In the genomic region with DNA sequence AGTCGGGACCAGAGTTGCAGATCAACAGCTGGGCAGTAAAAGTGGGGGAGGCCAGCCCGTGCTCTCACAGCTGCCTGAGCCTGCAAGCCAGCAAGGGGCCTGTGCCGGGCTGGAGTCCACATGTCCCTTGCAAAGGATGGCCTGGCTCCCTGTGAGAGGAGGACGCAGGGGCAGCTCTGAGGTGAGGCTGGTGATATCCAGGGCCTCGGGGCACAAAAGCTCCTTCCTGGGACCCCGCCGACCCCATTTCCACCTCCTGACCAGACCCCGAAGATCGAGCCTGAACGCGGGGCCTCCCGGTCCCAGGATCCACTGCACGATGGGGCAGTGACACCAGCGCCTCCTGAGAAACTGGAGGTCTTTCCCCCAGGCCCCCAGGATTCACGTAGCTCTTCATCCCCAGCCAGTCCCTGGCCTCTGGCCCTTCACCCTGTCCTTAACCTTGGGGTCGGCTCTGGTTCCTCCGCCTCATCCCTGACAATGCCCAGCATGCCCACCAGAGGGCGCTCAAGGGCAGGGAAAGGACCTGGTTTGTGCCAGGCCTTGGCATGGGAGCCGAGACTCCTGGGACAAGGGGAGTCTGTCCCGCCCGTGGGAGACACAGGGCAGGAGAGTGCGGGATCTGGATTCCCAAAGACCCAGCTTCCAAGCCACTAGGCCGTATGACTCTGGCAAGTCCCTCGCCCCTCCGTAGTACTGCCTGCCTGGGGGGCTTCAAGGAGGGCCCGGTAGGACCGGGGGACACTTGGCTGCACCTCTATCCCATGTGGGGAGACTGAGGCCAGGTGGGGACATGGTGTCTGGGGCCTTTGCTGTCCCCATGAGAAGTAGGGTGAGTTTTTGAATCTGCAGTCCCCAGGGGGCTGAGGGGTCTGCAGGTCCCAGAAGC, we compare ENCODE assay signal across 8 cellular contexts. TPM values are rescaled to one million over a fixed set of nuclear protein-coding genes. Genes with fewer than 3 reads are reported as not detected.
DNase-seq lines count a peak whose midpoint lies in the region; ATAC-seq and TF ChIP-seq lines count a peak whose summit lies in the region.

No MANE protein-coding gene starts in this region.

- intact Hi-C loops in activated naive CD4-positive, alpha-beta T cell treated with anti-CD3 and anti-CD28 coated beads for 36 hours (cut with micrococcal nuclease) = loop anchor here (1.0 kb wide), 1 partner anchor 122 kb away; no protein-coding TSS in a partner anchor
- intact Hi-C loops in Right ventricle myocardium inferior (cut with DNase I) = loop anchor here (1.0 to 5.0 kb wide), 3 partner anchors 43 to 318 kb away; no protein-coding TSS in a partner anchor

- H3F3A ChIP-seq in SK-N-SH (replicated peaks; ENCODE audit: insufficient read depth) = peaks cover 11% of the 10 kb centered on the region

- H3K9me3 ChIP-seq in SK-N-SH = no peaks in the 10 kb centered on the region

- no peak overlapping the region for H3K4me3 Mint-ChIP-seq in activated naive CD4-positive, alpha-beta T cell treated with anti-CD3 and anti-CD28 coated beads for 36 hours

- H3K27me3 Mint-ChIP-seq in activated naive CD4-positive, alpha-beta T cell treated with anti-CD3 and anti-CD28 coated beads for 36 hours (ENCODE audit: low read depth) = no peaks in the 10 kb centered on the region

- no peaks in the 10 kb centered on the region for H4K20me1 ChIP-seq in SK-N-SH (ENCODE audit: insufficient read depth)

- H3K27ac Mint-ChIP-seq in activated naive CD4-positive, alpha-beta T cell treated with anti-CD3 and anti-CD28 coated beads for 36 hours = no peak overlapping the region

- POLR2A ChIA-PET in SK-N-SH (lab: Yijun Ruan, JAX) = interaction anchor here (0.6 to 1.3 kb wide), 4 partner anchors 13 to 94 kb away, joined by 3 to 4 read pairs (median 4); no protein-coding TSS in a partner anchor

- TF ChIP-seq EP300 in SK-N-SH (IDR thresholded peaks at IDR 0.05; ENCODE audit: borderline replicate concordance in 1 of 2, low read depth in 1 of 2, low read length in 1 of 2) = no peak

- no peaks in the 10 kb centered on the region for H3K9me3 Mint-ChIP-seq in activated naive CD4-positive, alpha-beta T cell treated with anti-CD3 and anti-CD28 coated beads for 36 hours

- H3K9ac ChIP-seq in SK-N-SH = peak overlapping the region; percentile 45; the same call in 1 of the 2 replicates

- no peaks in the 10 kb centered on the region for H3K27me3 ChIP-seq in SK-N-SH (ENCODE audit: insufficient read depth)

- DNase-seq in HFF-Myc (ENCODE audit: extremely low read depth, low read depth) (no peak), SK-N-SH (peak; percentile 88), Right ventricle myocardium inferior (ENCODE audit: missing footprints) (peak; percentile 93), putamen (ENCODE audit: low spot score) (peak; percentile 73)
- peak; percentile 88 for DNase-seq in activated naive CD4-positive, alpha-beta T cell treated with anti-CD3 and anti-CD28 coated beads for 36 hours

- no peaks in the 10 kb centered on the region for H3K36me3 ChIP-seq in SK-N-SH (replicated peaks in 1 of 2; ENCODE audit: control insufficient read depth in 1 of 2, insufficient read depth in 2 of 2, low read length in 1 of 2)

- H3K36me3 Mint-ChIP-seq in activated naive CD4-positive, alpha-beta T cell treated with anti-CD3 and anti-CD28 coated beads for 36 hours (ENCODE audit: low read depth) = no peaks in the 10 kb centered on the region

- H3K4me2 ChIP-seq in SK-N-SH = peak overlapping the region; percentile 58; the same call in 1 of the 2 replicates

- 26% methylated on average over 7 of the region's 27 CpGs for WGBS in SK-N-SH (ENCODE audit: low lambda C conversion rate)

- H3K4me1 Mint-ChIP-seq in activated naive CD4-positive, alpha-beta T cell treated with anti-CD3 and anti-CD28 coated beads for 36 hours (ENCODE audit: low read depth) = no peaks in the 10 kb centered on the region

- H2AFZ ChIP-seq in SK-N-SH (ENCODE audit: low read depth) = no peak overlapping the region

- no peaks in the 10 kb centered on the region for H3K9me2 ChIP-seq in SK-N-SH

- H3K4me3 ChIP-seq in HFF-Myc (replicated peaks; ENCODE audit: low read depth, low read length) (no peak overlapping the region), SK-N-SH (ENCODE audit: low read depth in 2 of 2, low read length in 1 of 2) (no peak overlapping the region)

- CTCF ChIA-PET in SK-N-SH (lab: Yijun Ruan, JAX) = interaction anchor here (0.5 to 6.5 kb wide), 67 partner anchors 9 to 547 kb away, joined by 3 to 108 read pairs (median 4); a partner anchor contains a TSS
- CTCF ChIA-PET in activated naive CD4-positive, alpha-beta T cell treated with anti-CD3 and anti-CD28 coated beads for 36 hours (lab: Charles Lee) = interaction anchor here (0.7 to 3.1 kb wide), 12 partner anchors 8 to 140 kb away, joined by 3 to 40 read pairs (median 4); no protein-coding TSS in a partner anchor

- peak overlapping the region; percentile 2; the same call in 1 of the 2 replicates for H3K27ac ChIP-seq in C4-2B
- peak overlapping the region; percentile 96 to 97; a peak in 3 of 4 replicates for H3K27ac ChIP-seq in SK-N-SH (ENCODE audit: low read depth in 2 of 2, low read length in 1 of 2)

- peaks cover 30 to 53% of the 10 kb centered on the region in 2 experiments for H3K4me1 ChIP-seq in SK-N-SH (ENCODE audit: control insufficient read depth in 1 of 2, insufficient read depth in 2 of 2, low read depth in 1 of 2, low read length in 1 of 2)

- TF ChIP-seq CTCF in C4-2B (conservative IDR thresholded peaks at IDR 0.05) = peak; percentile 95
- peak; percentile 97 for TF ChIP-seq CTCF in HFF-Myc (IDR thresholded peaks at IDR 0.05; ENCODE audit: low read depth, low read length, missing control alignments)
- peak; percentile 88 for TF ChIP-seq CTCF in SK-N-SH (IDR thresholded peaks at IDR 0.05)

- ATAC-seq in Right ventricle myocardium inferior = peak; percentile 52
- ATAC-seq in GM21576 (IDR thresholded peaks at IDR 0.05; ENCODE audit: unreplicated experiment) = no peak
- no peak for ATAC-seq in HG02623 (IDR thresholded peaks at IDR 0.05; ENCODE audit: unreplicated experiment)

- peak; percentile 95 for TF ChIP-seq RAD21 in SK-N-SH (IDR thresholded peaks at IDR 0.05; ENCODE audit: low read length)

- peaks cover 24% of the 10 kb centered on the region for H3K79me2 ChIP-seq in SK-N-SH (ENCODE audit: insufficient read depth)

TF ChIP-seq in SK-N-SH, 30 proteins besides CTCF, POLR2A, EP300 and RAD21 (continues in another document):
- TF ChIP-seq SMC3 (IDR thresholded peaks at IDR 0.05; ENCODE audit: low read depth, low read length) = peak; percentile 87
- TF ChIP-seq, protein P1, sequence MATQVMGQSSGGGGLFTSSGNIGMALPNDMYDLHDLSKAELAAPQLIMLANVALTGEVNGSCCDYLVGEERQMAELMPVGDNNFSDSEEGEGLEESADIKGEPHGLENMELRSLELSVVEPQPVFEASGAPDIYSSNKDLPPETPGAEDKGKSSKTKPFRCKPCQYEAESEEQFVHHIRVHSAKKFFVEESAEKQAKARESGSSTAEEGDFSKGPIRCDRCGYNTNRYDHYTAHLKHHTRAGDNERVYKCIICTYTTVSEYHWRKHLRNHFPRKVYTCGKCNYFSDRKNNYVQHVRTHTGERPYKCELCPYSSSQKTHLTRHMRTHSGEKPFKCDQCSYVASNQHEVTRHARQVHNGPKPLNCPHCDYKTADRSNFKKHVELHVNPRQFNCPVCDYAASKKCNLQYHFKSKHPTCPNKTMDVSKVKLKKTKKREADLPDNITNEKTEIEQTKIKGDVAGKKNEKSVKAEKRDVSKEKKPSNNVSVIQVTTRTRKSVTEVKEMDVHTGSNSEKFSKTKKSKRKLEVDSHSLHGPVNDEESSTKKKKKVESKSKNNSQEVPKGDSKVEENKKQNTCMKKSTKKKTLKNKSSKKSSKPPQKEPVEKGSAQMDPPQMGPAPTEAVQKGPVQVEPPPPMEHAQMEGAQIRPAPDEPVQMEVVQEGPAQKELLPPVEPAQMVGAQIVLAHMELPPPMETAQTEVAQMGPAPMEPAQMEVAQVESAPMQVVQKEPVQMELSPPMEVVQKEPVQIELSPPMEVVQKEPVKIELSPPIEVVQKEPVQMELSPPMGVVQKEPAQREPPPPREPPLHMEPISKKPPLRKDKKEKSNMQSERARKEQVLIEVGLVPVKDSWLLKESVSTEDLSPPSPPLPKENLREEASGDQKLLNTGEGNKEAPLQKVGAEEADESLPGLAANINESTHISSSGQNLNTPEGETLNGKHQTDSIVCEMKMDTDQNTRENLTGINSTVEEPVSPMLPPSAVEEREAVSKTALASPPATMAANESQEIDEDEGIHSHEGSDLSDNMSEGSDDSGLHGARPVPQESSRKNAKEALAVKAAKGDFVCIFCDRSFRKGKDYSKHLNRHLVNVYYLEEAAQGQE (IDR thresholded peaks at IDR 0.05; ENCODE audit: low read depth, low read length) = no peak
- no peak; the same call in 1 of the 2 replicates for TF ChIP-seq SIN3A (IDR thresholded peaks at IDR 0.05; ENCODE audit: borderline replicate concordance, low read depth, low read length)
- TF ChIP-seq, protein P2, sequence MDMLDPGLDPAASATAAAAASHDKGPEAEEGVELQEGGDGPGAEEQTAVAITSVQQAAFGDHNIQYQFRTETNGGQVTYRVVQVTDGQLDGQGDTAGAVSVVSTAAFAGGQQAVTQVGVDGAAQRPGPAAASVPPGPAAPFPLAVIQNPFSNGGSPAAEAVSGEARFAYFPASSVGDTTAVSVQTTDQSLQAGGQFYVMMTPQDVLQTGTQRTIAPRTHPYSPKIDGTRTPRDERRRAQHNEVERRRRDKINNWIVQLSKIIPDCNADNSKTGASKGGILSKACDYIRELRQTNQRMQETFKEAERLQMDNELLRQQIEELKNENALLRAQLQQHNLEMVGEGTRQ (IDR thresholded peaks at IDR 0.05; ENCODE audit: borderline replicate concordance, low read depth, low read length) = no peak
- peak; percentile 40 for TF ChIP-seq CHD2 (IDR thresholded peaks at IDR 0.05; ENCODE audit: low read length, partially characterized antibody)
- TF ChIP-seq YY1 (IDR thresholded peaks at IDR 0.05; ENCODE audit: low read depth) = no peak
- TF ChIP-seq POLR2AphosphoS5 (IDR thresholded peaks at IDR 0.05; ENCODE audit: low read depth, low read length) = no peak
- TF ChIP-seq, protein P3, sequence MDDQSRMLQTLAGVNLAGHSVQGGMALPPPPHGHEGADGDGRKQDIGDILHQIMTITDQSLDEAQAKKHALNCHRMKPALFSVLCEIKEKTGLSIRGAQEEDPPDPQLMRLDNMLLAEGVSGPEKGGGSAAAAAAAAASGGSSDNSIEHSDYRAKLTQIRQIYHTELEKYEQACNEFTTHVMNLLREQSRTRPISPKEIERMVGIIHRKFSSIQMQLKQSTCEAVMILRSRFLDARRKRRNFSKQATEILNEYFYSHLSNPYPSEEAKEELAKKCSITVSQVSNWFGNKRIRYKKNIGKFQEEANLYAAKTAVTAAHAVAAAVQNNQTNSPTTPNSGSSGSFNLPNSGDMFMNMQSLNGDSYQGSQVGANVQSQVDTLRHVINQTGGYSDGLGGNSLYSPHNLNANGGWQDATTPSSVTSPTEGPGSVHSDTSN (IDR thresholded peaks at IDR 0.05) = no peak
- no peak for TF ChIP-seq JUND (IDR thresholded peaks at IDR 0.05)
- no peak for TF ChIP-seq FOXM1 (IDR thresholded peaks at IDR 0.05; ENCODE audit: low read depth)

RNA-seq across cellular contexts. Expression of a gene that starts 17.8 kb away (rescaled TPM):
- 0.13 TPM in 1 of 2 replicates, not detected in the other for polyA plus RNA-seq in SK-N-SH (2012; rRNA removed)
- polyA plus RNA-seq in SK-N-SH (2012; cell fraction: cytosol; rRNA removed) = 0.01 and 0.20 TPM in 2 replicates
- 0.08 TPM in 2 replicates for polyA plus RNA-seq in SK-N-SH (2012; cell fraction: nucleus; rRNA removed)
- not detected for total RNA-seq in activated naive CD4-positive, alpha-beta T cell treated with anti-CD3 and anti-CD28 coated beads for 36 hours
- not detected for total RNA-seq in Right ventricle myocardium inferior
